13 cellular contexts compared by ENCODE assay signal in the genomic region with DNA sequence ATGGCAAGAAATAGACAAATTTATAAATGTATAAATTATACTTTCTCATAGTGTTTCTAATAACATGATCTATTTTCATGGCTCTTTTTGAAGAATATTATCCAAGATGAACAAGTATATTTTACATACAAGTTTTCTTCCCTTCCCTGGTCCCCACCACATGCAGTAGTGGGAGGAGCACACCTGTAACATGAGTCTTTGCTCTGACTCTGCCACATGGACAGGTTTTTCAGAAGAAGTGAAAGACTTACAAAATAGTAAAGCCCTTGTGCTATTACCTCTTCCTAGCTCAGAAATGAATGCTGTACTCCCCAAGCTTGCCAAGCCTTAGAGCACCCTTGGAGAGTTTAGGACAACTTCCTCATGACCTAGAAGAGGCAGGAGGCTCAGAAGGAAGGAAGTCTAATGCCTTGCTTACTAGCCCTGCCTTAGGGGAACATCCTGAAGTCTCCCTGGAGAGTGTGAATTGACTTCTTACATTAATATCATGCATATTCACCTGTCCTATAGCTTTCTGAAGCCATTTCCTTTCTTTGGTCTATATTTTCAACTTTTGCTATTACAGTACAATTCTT. TPM values are rescaled to one million over a fixed set of nuclear protein-coding genes. Genes with fewer than 3 reads are reported as not detected.
DNase-seq lines count a peak whose midpoint lies in the region; ATAC-seq and TF ChIP-seq lines count a peak whose summit lies in the region.
"Had no signal": no experiment of that assay in that cellular context is flagged by ENCODE, and none has a peak within 500 bp of the region (broad histone marks: within the 10 kb centered on the region; RNA-seq: fewer than 3 reads in every experiment).

No MANE protein-coding gene starts in this region.

- H3K9me3 Mint-ChIP-seq in GM23338, result no peaks in the 10 kb centered on the region
- H3K9me3 Mint-ChIP-seq: nephron had no signal

- no peak for TF ChIP-seq POLR2A in gastroesophageal sphincter (IDR thresholded peaks at IDR 0.05)

- no peak overlapping the region for H3K27ac Mint-ChIP-seq in GM23338
- H3K27ac Mint-ChIP-seq: nephron had no signal

- H3K27me3 ChIP-seq in AG04450 (ENCODE audit: control insufficient read depth, insufficient read depth, low read length), result no peaks in the 10 kb centered on the region
- H3K27me3 ChIP-seq in GM23338 (ENCODE audit: insufficient read depth), result no peaks in the 10 kb centered on the region
- H3K27me3 ChIP-seq in liver (ENCODE audit: control insufficient read depth in 4 of 4, insufficient read depth in 4 of 4, low read length in 3 of 4), result no peaks in the 10 kb centered on the region
- no peaks in the 10 kb centered on the region for H3K27me3 ChIP-seq in gastroesophageal sphincter
- H3K27me3 ChIP-seq: cardiac muscle cell had no signal

- ATAC-seq in GM23338 (peak; percentile 35; the same call in 2 of the 3 replicates), gastroesophageal sphincter (no peak)

- no peak for TF ChIP-seq CTCF in AG04450 (IDR thresholded peaks at IDR 0.05; ENCODE audit: low read depth, low read length)
- no peak for TF ChIP-seq CTCF in GM23338 (conservative IDR thresholded peaks at IDR 0.05; ENCODE audit: low read depth in 2 of 2)
- no peak for TF ChIP-seq CTCF in liver (IDR thresholded peaks at IDR 0.05; ENCODE audit: low read depth, low read length, missing input control)
- TF ChIP-seq CTCF in gastroesophageal sphincter (IDR thresholded peaks at IDR 0.05), result no peak

- no peaks in the 10 kb centered on the region for H3K9me3 ChIP-seq in AG04450 (ENCODE audit: control insufficient read depth, insufficient read depth, low read length)
- H3K9me3 ChIP-seq in liver (ENCODE audit: control insufficient read depth in 4 of 4, low read length in 3 of 4), result no peaks in the 10 kb centered on the region
- no peaks in the 10 kb centered on the region for H3K9me3 ChIP-seq in gastroesophageal sphincter

- H3K36me3 Mint-ChIP-seq in GM23338 (ENCODE audit: low read depth), result peaks cover 6% of the 10 kb centered on the region

- H3K4me3 Mint-ChIP-seq in GM23338, result no peak overlapping the region
- H3K4me3 Mint-ChIP-seq: nephron had no signal

- H3K27me3 Mint-ChIP-seq in GM23338 (ENCODE audit: insufficient read depth, low read depth, poor library complexity), result peaks cover 6% of the 10 kb centered on the region

- POLR2A ChIA-PET in AG04450 (lab: Yijun Ruan, JAX), result interaction anchor here (0.6 to 1.9 kb wide), 3 partner anchors 13 to 49 kb away, joined by 3 to 10 read pairs (median 4); partner anchors contain the start of gene MXD1

- no peak for TF ChIP-seq RAD21 in liver (IDR thresholded peaks at IDR 0.05)

- no peaks in the 10 kb centered on the region for H3F3A ChIP-seq in GM23338 (replicated peaks; ENCODE audit: low read depth)

- H3K4me3 ChIP-seq in AG04450 (ENCODE audit: low read depth, low read length) (no peak overlapping the region), GM23338 (no peak overlapping the region), liver (ENCODE audit: low read depth in 1 of 3, low read length in 3 of 3) (no peak overlapping the region), gastroesophageal sphincter (no peak overlapping the region)
- H3K4me3 ChIP-seq: cardiac muscle cell had no signal

- H3K79me2 ChIP-seq in GM23338 (replicated peaks; ENCODE audit: insufficient read depth), result no peaks in the 10 kb centered on the region

- H3K4me1 Mint-ChIP-seq in GM23338, result peaks cover 24% of the 10 kb centered on the region

- TF ChIP-seq EP300 in gastroesophageal sphincter (IDR thresholded peaks at IDR 0.05), result no peak

- peaks cover 4% of the 10 kb centered on the region; the same call in 1 of the 2 replicates for H3K4me1 ChIP-seq in GM23338 (ENCODE audit: insufficient read depth)
- H3K4me1 ChIP-seq in liver (ENCODE audit: control insufficient read depth in 4 of 4, insufficient read depth in 4 of 4, low read length in 3 of 4), result peaks cover 0 to 8% (median 3%) of the 10 kb centered on the region in 4 donors
- peaks cover 5 to 59% (median 7%) of the 10 kb centered on the region in 3 donors for H3K4me1 ChIP-seq in gastroesophageal sphincter

- DNase-seq in AG04450 (ENCODE audit: low read depth, low spot score), result no peak
- DNase-seq in GM23338 (ENCODE audit: low spot score), result no peak
- DNase-seq in SW480 (ENCODE audit: low spot score), result no peak
- DNase-seq in NCI-H2107 (lab: John Stamatoyannopoulos, UW), result no peak
- DNase-seq in NCI-H524 treated with DMSO at 0.1 percent for 48 hours (lab: John Stamatoyannopoulos, UW), result no peak
- DNase-seq: H7, NCI-H1092 treated with DMSO at 0.1 percent for 48 hours, substantia nigra had no signal

- H3K4me2 ChIP-seq in GM23338, result no peak overlapping the region

- H4K20me1 ChIP-seq in GM23338 (replicated peaks; ENCODE audit: insufficient read depth), result no peaks in the 10 kb centered on the region

- H3K9ac ChIP-seq in liver (ENCODE audit: low read depth in 1 of 2, low read length in 2 of 2), result no peak overlapping the region

- CTCF ChIA-PET in AG04450 (lab: Charles Lee), result interaction anchor here (1.4 to 2.4 kb wide), 4 partner anchors 20 to 208 kb away, joined by 5 to 17 read pairs (median 7); no protein-coding TSS in a partner anchor

- H3K27ac ChIP-seq in AG04450 (ENCODE audit: low read depth, low read length) (peak overlapping the region; percentile 88), GM23338 (ENCODE audit: low read depth) (no peak overlapping the region), adipose tissue (ENCODE audit: low read depth, low read length) (peak overlapping the region; percentile 24), liver (ENCODE audit: low read depth in 1 of 2, low read length in 2 of 2) (peak overlapping the region in 1 of 2 donors; percentile 15), gastroesophageal sphincter (peak overlapping the region in 2 of 4 donors; percentile 41 to 47)
- H3K27ac ChIP-seq: cardiac muscle cell had no signal

- H3K9me2 ChIP-seq in GM23338 (ENCODE audit: insufficient read depth), result no peaks in the 10 kb centered on the region

- no peak overlapping the region for H2AFZ ChIP-seq in GM23338

- H3K36me3 ChIP-seq in GM23338 (ENCODE audit: insufficient read depth) (no peaks in the 10 kb centered on the region), liver (ENCODE audit: control insufficient read depth in 4 of 4, insufficient read depth in 3 of 4, low read depth in 1 of 4, low read length in 3 of 4) (peaks cover 17 to 29% (median 24%) of the 10 kb centered on the region in 4 donors), gastroesophageal sphincter (peaks cover 0 to 50% of the 10 kb centered on the region in 2 donors)

TF ChIP-seq in GM23338, 12 proteins besides CTCF, POLR2A, EP300 and RAD21 (continues in another document):
- TF ChIP-seq STAT1 (IDR thresholded peaks at IDR 0.05; ENCODE audit: unreplicated experiment), result no peak

TF ChIP-seq in liver, 16 proteins besides CTCF, POLR2A, EP300 and RAD21:
- no peak for TF ChIP-seq HNF4G (IDR thresholded peaks at IDR 0.05)
- TF ChIP-seq, protein P1, sequence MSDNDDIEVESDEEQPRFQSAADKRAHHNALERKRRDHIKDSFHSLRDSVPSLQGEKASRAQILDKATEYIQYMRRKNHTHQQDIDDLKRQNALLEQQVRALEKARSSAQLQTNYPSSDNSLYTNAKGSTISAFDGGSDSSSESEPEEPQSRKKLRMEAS (IDR thresholded peaks at IDR 0.05), result peak; percentile 16
TF ChIP-seq in liver: peak in this region for 1.

RNA-seq across cellular contexts. Expression of gene MXD1, which starts 18.4 kb away (rescaled TPM):
- 7.8 and 9.8 TPM in 2 replicates for polyA plus RNA-seq in AG04450 (2011; rRNA removed)
- polyA minus RNA-seq in AG04450 (2011; rRNA and poly(A)+ RNA removed), result 6.3 and 11.7 TPM in 2 replicates
- total RNA-seq in GM23338 (2014; rRNA removed; shearing (Covaris generic)), result 1.5 and 1.8 TPM in 2 replicates
- polyA plus RNA-seq in GM23338 (2016; fragmentation: Nextera tagmentation; extraction: Ambion mirVana), result 3.6 and 3.9 TPM in 2 replicates
- 10 to 100 TPM in 2 of 3 donors, 1 to 10 TPM in 1; 2.1 to 16.8 (median 13.6) TPM for polyA plus RNA-seq in adipose tissue
- total RNA-seq in liver, result 1 to 10 TPM; 5.1 to 8.5 TPM
- polyA plus RNA-seq in liver, result 1 to 10 TPM; 1.4 to 6.5 TPM
- total RNA-seq in gastroesophageal sphincter, result 10 to 100 TPM; 10.5 to 15.6 (median 13.3) TPM

RNA-seq across cellular contexts. Expression of gene ASPRV1, which starts 28.1 kb away (rescaled TPM):
- polyA plus RNA-seq in AG04450 (2011; rRNA removed) (0.06 and 0.11 TPM in 2 replicates), GM23338 (2016; fragmentation: Nextera tagmentation; extraction: Ambion mirVana) (0.54 and 0.60 TPM in 2 replicates), adipose tissue (1 to 10 TPM in 2 of 3 donors, under 1 TPM in 1; 0.40 to 2.4 (median 1.2) TPM), liver (under 1 TPM; 0.21 to 0.25 TPM)
- polyA minus RNA-seq in AG04450 (2011; rRNA and poly(A)+ RNA removed), result 0.13 TPM in 1 of 2 replicates, not detected in the other
- 0.82 and 1.4 TPM in 2 replicates for total RNA-seq in GM23338 (2014; rRNA removed; shearing (Covaris generic))
- total RNA-seq in liver (under 1 TPM; 0.19 to 0.75 TPM), gastroesophageal sphincter (1 to 10 TPM; 1.0 to 1.4 (median 1.3) TPM)

RNA-seq across cellular contexts. Expression of gene SNRNP27, which starts 39.6 kb away (rescaled TPM):
- polyA plus RNA-seq in AG04450 (2011; rRNA removed), result 38.1 and 57.8 TPM in 2 replicates
- 10.6 and 14.8 TPM in 2 replicates for polyA minus RNA-seq in AG04450 (2011; rRNA and poly(A)+ RNA removed)
- 54.3 and 65.2 TPM in 2 replicates for total RNA-seq in GM23338 (2014; rRNA removed; shearing (Covaris generic))
- polyA plus RNA-seq in GM23338 (2016; fragmentation: Nextera tagmentation; extraction: Ambion mirVana), result 133 and 135 TPM in 2 replicates
- 10 to 100 TPM; 17.9 to 70.9 (median 57.8) TPM for polyA plus RNA-seq in adipose tissue
- 10 to 100 TPM; 16.8 to 19.7 TPM for total RNA-seq in liver
- polyA plus RNA-seq in liver, result 10 to 100 TPM; 20.4 to 28.7 TPM
- 10 to 100 TPM; 59.4 to 87.8 (median 75.9) TPM for total RNA-seq in gastroesophageal sphincter
